In the genomic region with DNA sequence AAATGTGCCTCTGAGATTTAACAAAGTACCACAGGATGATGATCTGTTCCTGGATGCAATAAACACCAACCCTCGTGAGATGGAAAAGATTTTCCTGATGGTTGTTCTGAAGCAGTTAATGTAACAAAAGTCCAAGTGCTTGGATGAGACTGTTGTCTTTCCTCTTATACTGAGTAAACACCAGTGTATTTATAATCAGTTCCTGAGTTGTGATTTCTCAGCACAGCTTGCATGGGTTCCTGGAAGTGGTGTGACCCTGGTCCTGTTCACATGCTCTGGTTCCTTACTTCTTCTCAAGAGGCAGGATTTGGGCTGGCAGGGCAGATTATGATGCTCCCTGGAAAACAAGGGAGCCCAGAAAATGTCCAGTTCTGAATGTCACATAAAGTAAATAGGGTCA, we compare ENCODE assay signal across 19 cellular contexts.
DNase-seq lines count a peak whose midpoint lies in the region; TF ChIP-seq lines count a peak whose summit lies in the region.
"Had no signal": no experiment of that assay in that cellular context is flagged by ENCODE, and none has a peak within 500 bp of the region (broad histone marks: within the 10 kb centered on the region; RNA-seq: fewer than 3 reads in every experiment).

No MANE protein-coding gene starts in this region.

- peak overlapping the region; percentile 5 for H3K9ac ChIP-seq in mesenchymal stem cell (ENCODE audit: low read length)
- H3K9ac ChIP-seq: BLaER1 had no signal

- no peak overlapping the region for H3K27ac ChIP-seq in esophagus muscularis mucosa (replicated peaks in 1 of 4)
- H3K27ac ChIP-seq in mesenchymal stem cell (ENCODE audit: low read length, poor library complexity, severe bottlenecking), result no peak overlapping the region
- H3K27ac ChIP-seq in vagina, result peak overlapping the region; percentile 20
- H3K27ac ChIP-seq in uterus, result no peak overlapping the region
- H3K27ac ChIP-seq: BLaER1, SJCRH30 had no signal

- no peak overlapping the region for H2BK5ac ChIP-seq in mesenchymal stem cell (ENCODE audit: low read depth, low read length, poor library complexity, severe bottlenecking)

- no peak for TF ChIP-seq CTCF in esophagus muscularis mucosa (IDR thresholded peaks at IDR 0.05)
- TF ChIP-seq CTCF in vagina (IDR thresholded peaks at IDR 0.05), result no peak
- TF ChIP-seq CTCF in uterus (IDR thresholded peaks at IDR 0.05), result no peak

- H3K27me3 ChIP-seq in esophagus muscularis mucosa, result no peaks in the 10 kb centered on the region
- no peaks in the 10 kb centered on the region for H3K27me3 ChIP-seq in mesenchymal stem cell (ENCODE audit: control insufficient read depth in 1 of 2, insufficient read depth in 1 of 2, low read length in 2 of 2)
- no peaks in the 10 kb centered on the region for H3K27me3 ChIP-seq in vagina
- no peaks in the 10 kb centered on the region for H3K27me3 ChIP-seq in uterus
- H3K27me3 ChIP-seq: BLaER1, SJCRH30 had no signal

- no peak overlapping the region for H2AK5ac ChIP-seq in mesenchymal stem cell (ENCODE audit: low read length, severe bottlenecking)

- no peak overlapping the region for H4K8ac ChIP-seq in mesenchymal stem cell (ENCODE audit: low read length)

- 72% methylated on average over 1 of the region's 1 CpG for WGBS in esophagus muscularis mucosa
- 29% methylated on average over 1 of the region's 1 CpG for WGBS in mesenchymal stem cell

- no peak overlapping the region for H2BK15ac ChIP-seq in mesenchymal stem cell (ENCODE audit: low read depth, poor library complexity, severe bottlenecking)

- H2BK120ac ChIP-seq in mesenchymal stem cell (ENCODE audit: low read depth, low read length), result peak overlapping the region; percentile 2

- H3K4me2 ChIP-seq in mesenchymal stem cell (ENCODE audit: low read length, poor library complexity, severe bottlenecking), result no peak overlapping the region
- H3K4me2 ChIP-seq: BLaER1 had no signal

- intact Hi-C loops in esophagus muscularis mucosa (cut with DNase I), result no loop called here
- intact Hi-C loops in vagina (cut with DNase I), result no loop called here
- intact Hi-C loops in uterus (cut with DNase I; ENCODE audit: low total_unique reads), result no loop called here

- H3K9me3 ChIP-seq in esophagus muscularis mucosa (peaks cover 0 to 10% (median 4%) of the 10 kb centered on the region in 4 donors), mesenchymal stem cell (ENCODE audit: control insufficient read depth, low read length) (peaks cover 4% of the 10 kb centered on the region), vagina (no peaks in the 10 kb centered on the region), uterus (no peaks in the 10 kb centered on the region)
- H3K9me3 ChIP-seq: BLaER1, SJCRH30 had no signal

- H2BK12ac ChIP-seq in mesenchymal stem cell (ENCODE audit: low read length in 2 of 2), result no peak overlapping the region

- TF ChIP-seq POLR2A in esophagus muscularis mucosa (IDR thresholded peaks at IDR 0.05; ENCODE audit: low read depth) (no peak), vagina (IDR thresholded peaks at IDR 0.05) (no peak), uterus (IDR thresholded peaks at IDR 0.05) (no peak)

- no peak overlapping the region for H4K91ac ChIP-seq in mesenchymal stem cell (ENCODE audit: low read length)

- no peaks in the 10 kb centered on the region for H3K36me3 ChIP-seq in esophagus muscularis mucosa
- no peaks in the 10 kb centered on the region for H3K36me3 ChIP-seq in mesenchymal stem cell (ENCODE audit: control insufficient read depth in 1 of 2, insufficient read depth in 2 of 2, low read depth in 1 of 2, low read length in 2 of 2)
- no peaks in the 10 kb centered on the region for H3K36me3 ChIP-seq in vagina
- H3K36me3 ChIP-seq in uterus, result no peaks in the 10 kb centered on the region
- H3K36me3 ChIP-seq: BLaER1, SJCRH30 had no signal

- H3K4ac ChIP-seq in mesenchymal stem cell (ENCODE audit: low read depth in 1 of 2, low read length in 2 of 2), result peak overlapping the region in 1 of 2 experiments; percentile 70

- H3K23ac ChIP-seq in mesenchymal stem cell (ENCODE audit: low read length in 2 of 2), result no peak overlapping the region

- no peak overlapping the region for H2AFZ ChIP-seq in mesenchymal stem cell (ENCODE audit: low read depth, low read length)

- no peak overlapping the region for H3K14ac ChIP-seq in mesenchymal stem cell (ENCODE audit: low read length in 2 of 2)

- H3K18ac ChIP-seq in mesenchymal stem cell (ENCODE audit: low read depth in 1 of 2, low read length in 2 of 2), result peak overlapping the region; percentile 37 to 88

- H3K79me1 ChIP-seq in mesenchymal stem cell (replicated peaks; ENCODE audit: low read length, poor library complexity, severe bottlenecking), result no peaks in the 10 kb centered on the region

- H3K4me1 ChIP-seq in esophagus muscularis mucosa (peaks cover 0 to 23% (median 17%) of the 10 kb centered on the region in 4 donors), mesenchymal stem cell (ENCODE audit: control insufficient read depth, insufficient read depth, low read depth, low read length) (peaks cover 5% of the 10 kb centered on the region), vagina (no peaks in the 10 kb centered on the region), uterus (no peaks in the 10 kb centered on the region)

- DNase-seq in NCI-H510A treated with DMSO at 0.1 percent for 48 hours (lab: John Stamatoyannopoulos, UW), result peak; percentile 37
- DNase-seq in NCI-H510A (lab: John Stamatoyannopoulos, UW), result no peak
- DNase-seq in esophagus muscularis mucosa (ENCODE audit: extremely low spot score), result peak; percentile 82
- DNase-seq in mesenchymal stem cell, result peak; percentile 76
- DNase-seq in vagina (ENCODE audit: extremely low spot score in 2 of 2), result no peak
- no peak for DNase-seq in hippocampal formation (lab: John Stamatoyannopoulos, UW)
- DNase-seq in uterus, result no peak
- no peak for DNase-seq in NCI-H2227 (lab: John Stamatoyannopoulos, UW; ENCODE audit: unreplicated experiment)
- DNase-seq: 8988T; CD4-positive, alpha-beta T cell; HCEC 1CT; NCI-H1048; NCI-H1417; NCI-H1694; NCI-H2081 treated with DMSO at 0.1 percent for 48 hours; NCI-H446 treated with DMSO at 0.1 percent for 48 hours; SJCRH30 had no signal

- no peak overlapping the region for H3K4me3 ChIP-seq in esophagus muscularis mucosa
- H3K4me3 ChIP-seq in mesenchymal stem cell (ENCODE audit: insufficient read depth in 1 of 2, low read depth in 1 of 2, low read length in 2 of 2), result no peak overlapping the region
- H3K4me3 ChIP-seq in vagina, result no peak overlapping the region
- H3K4me3 ChIP-seq in uterus, result no peak overlapping the region
- H3K4me3 ChIP-seq: BLaER1, GM12878, SJCRH30 had no signal

- no peak for TF ChIP-seq EP300 in esophagus muscularis mucosa (IDR thresholded peaks at IDR 0.05)

Comparison
In these comparisons a context has a peak if more than half of its experiments do, and no peak if none do; other contexts are left out.
1. DNase-seq: peak in NCI-H510A treated with DMSO at 0.1 percent for 48 hours (single experiment), esophagus muscularis mucosa (single experiment) and mesenchymal stem cell (single experiment); none in NCI-H510A (single experiment), vagina (0 of 2), hippocampal formation (0 of 2), uterus (0 of 2) and NCI-H2227 (single experiment).